Comparison of ENCODE assay signal across 8 cellular contexts in genomic region chr19:34998777-34999497, GRCh38.
DNase-seq lines count a peak whose midpoint lies in the region; ATAC-seq and TF ChIP-seq lines count a peak whose summit lies in the region.

No MANE protein-coding gene starts in this region.

- H3K9me3 ChIP-seq in NT2/D1 (ENCODE audit: insufficient read depth, low read length) (peaks cover 8% of the 10 kb centered on the region; the same call in 1 of the 2 replicates), endocrine pancreas (ENCODE audit: control insufficient read depth, low read length) (no peaks in the 10 kb centered on the region)

- H3K9me3 Mint-ChIP-seq in nephron = peaks cover 2% of the 10 kb centered on the region

- H3K27me3 Mint-ChIP-seq in nephron (ENCODE audit: low read depth) = no peaks in the 10 kb centered on the region

- peak overlapping the region; percentile 94 to 96 (median 94) for H3K4me3 Mint-ChIP-seq in nephron

- H3K36me3 ChIP-seq in NT2/D1 (ENCODE audit: insufficient read depth, insufficient read length, low read length) = peaks cover 17% of the 10 kb centered on the region
- H3K36me3 ChIP-seq in endocrine pancreas (ENCODE audit: control insufficient read depth, insufficient read depth, low read length) = no peaks in the 10 kb centered on the region

- H3K9ac ChIP-seq in NT2/D1 (ENCODE audit: insufficient read length, low read depth) (peak overlapping the region; percentile 92), endocrine pancreas (ENCODE audit: control insufficient read depth, insufficient read depth, low read length) (peak overlapping the region; percentile 98)

- peaks cover 45% of the 10 kb centered on the region for H3K4me1 Mint-ChIP-seq in nephron

- peak overlapping the region; percentile 98 to 100 (median 99) for H3K27ac Mint-ChIP-seq in nephron

- DNase-seq in NT2/D1 (ENCODE audit: low read depth, low spot score) (peak; percentile 54), T-helper 9 cell (no peak), NCI-H345 (lab: John Stamatoyannopoulos, UW) (no peak), NCI-H1694 treated with DMSO at 0.1 percent for 48 hours (lab: John Stamatoyannopoulos, UW) (no peak)

- H3K27me3 ChIP-seq in NT2/D1 (ENCODE audit: insufficient read depth, insufficient read length) (no peaks in the 10 kb centered on the region), endocrine pancreas (ENCODE audit: control insufficient read depth, insufficient read depth, low read length) (no peaks in the 10 kb centered on the region)

- H3K27ac ChIP-seq in C4-2B = peak overlapping the region; percentile 79

- no peak for ATAC-seq in HG03457 (IDR thresholded peaks at IDR 0.05; ENCODE audit: unreplicated experiment)

- TF ChIP-seq CTCF in C4-2B (conservative IDR thresholded peaks at IDR 0.05) (no peak), nephron (IDR thresholded peaks at IDR 0.05; ENCODE audit: unreplicated experiment in 3 of 3) (no peak)

- peaks cover 4% of the 10 kb centered on the region for H3K4me1 ChIP-seq in NT2/D1 (ENCODE audit: insufficient read depth, insufficient read length)
- H3K4me1 ChIP-seq in endocrine pancreas (ENCODE audit: control insufficient read depth, insufficient read depth, low read length) = no peaks in the 10 kb centered on the region

- H3K4me3 ChIP-seq in NT2/D1 (ENCODE audit: insufficient read length, low read depth) (peak overlapping the region; percentile 70), endocrine pancreas (ENCODE audit: control insufficient read depth, insufficient read depth, low read length) (no peak overlapping the region)

- H3K36me3 Mint-ChIP-seq in nephron (ENCODE audit: low read depth) = no peaks in the 10 kb centered on the region
